ENCODE assay signal across 2 cellular contexts in genomic region chr19:14577885-14578427, GRCh38.
TF ChIP-seq lines count a peak whose summit lies in the region.

No MANE protein-coding gene starts in this region.

TF ChIP-seq in HepG2, 621 proteins besides CTCF, POLR2A, EP300 and RAD21:
- TF ChIP-seq ZNF800 (CRISPR knock-in tag; IDR thresholded peaks at IDR 0.05) (no peak), ZNF3 (CRISPR knock-in tag; IDR thresholded peaks at IDR 0.05) (peak; percentile 95)

TF ChIP-seq in WTC11, 78 proteins besides CTCF, POLR2A, EP300 and RAD21:
- no peak for TF ChIP-seq SOX15 (CRISPR knock-in tag; IDR thresholded peaks at IDR 0.05)
- TF ChIP-seq HMGXB4 (CRISPR knock-in tag; IDR thresholded peaks at IDR 0.05), result no peak
- no peak for TF ChIP-seq ARID4B (CRISPR knock-in tag; IDR thresholded peaks at IDR 0.05; ENCODE audit: borderline replicate concordance)
- no peak for TF ChIP-seq ZNF121 (CRISPR knock-in tag; IDR thresholded peaks at IDR 0.05)
- TF ChIP-seq, protein P1, sequence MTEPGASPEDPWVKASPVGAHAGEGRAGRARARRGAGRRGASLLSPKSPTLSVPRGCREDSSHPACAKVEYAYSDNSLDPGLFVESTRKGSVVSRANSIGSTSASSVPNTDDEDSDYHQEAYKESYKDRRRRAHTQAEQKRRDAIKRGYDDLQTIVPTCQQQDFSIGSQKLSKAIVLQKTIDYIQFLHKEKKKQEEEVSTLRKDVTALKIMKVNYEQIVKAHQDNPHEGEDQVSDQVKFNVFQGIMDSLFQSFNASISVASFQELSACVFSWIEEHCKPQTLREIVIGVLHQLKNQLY (CRISPR knock-in tag; IDR thresholded peaks at IDR 0.05), result no peak
- no peak for TF ChIP-seq NR1H2 (CRISPR knock-in tag; IDR thresholded peaks at IDR 0.05)
- no peak for TF ChIP-seq ZNF281 (CRISPR knock-in tag; IDR thresholded peaks at IDR 0.05)
- no peak for TF ChIP-seq SMAD3 (CRISPR knock-in tag; IDR thresholded peaks at IDR 0.05; ENCODE audit: borderline replicate concordance)
- no peak for TF ChIP-seq RORB (CRISPR knock-in tag; IDR thresholded peaks at IDR 0.05)
- TF ChIP-seq PRRX2 (CRISPR knock-in tag; IDR thresholded peaks at IDR 0.05), result no peak
- no peak for TF ChIP-seq MXD4 (CRISPR knock-in tag; IDR thresholded peaks at IDR 0.05; ENCODE audit: borderline replicate concordance)
- no peak for TF ChIP-seq FOXJ3 (CRISPR knock-in tag; IDR thresholded peaks at IDR 0.05; ENCODE audit: borderline replicate concordance)
- TF ChIP-seq GTF2I (CRISPR knock-in tag; conservative IDR thresholded peaks at IDR 0.05), result no peak
